Comparison of ENCODE assay signal across 13 cellular contexts in the genomic region with DNA sequence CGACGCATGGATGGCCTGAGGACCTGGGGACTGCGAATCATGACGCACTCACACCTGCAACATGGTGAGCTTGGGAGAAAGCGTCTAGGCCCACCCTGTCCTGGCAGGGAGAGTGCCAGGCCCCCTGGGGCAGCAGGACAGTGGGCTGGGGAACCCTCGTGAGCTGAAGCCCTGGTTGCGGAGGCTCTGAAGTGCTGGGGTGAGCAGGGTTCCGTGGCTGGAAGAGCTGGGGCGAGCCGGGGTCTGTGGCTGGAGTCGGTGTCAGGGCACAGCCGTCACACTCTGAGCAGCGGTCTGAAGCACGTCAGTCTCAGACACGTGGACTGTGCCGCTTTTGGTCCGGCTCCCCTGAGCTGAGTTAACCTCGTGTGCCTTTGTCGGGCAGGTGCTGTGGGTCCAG. TPM values are rescaled to one million over a fixed set of nuclear protein-coding genes. Genes with fewer than 3 reads are reported as not detected.
DNase-seq lines count a peak whose midpoint lies in the region; TF ChIP-seq lines count a peak whose summit lies in the region.
"Had no signal": no experiment of that assay in that cellular context is flagged by ENCODE, and none has a peak within 500 bp of the region (broad histone marks: within the 10 kb centered on the region; RNA-seq: fewer than 3 reads in every experiment).

No MANE protein-coding gene starts in this region.

- in situ Hi-C loops in mammary epithelial cell (cut with MboI; ENCODE audit: low sequenced_read_pairs in 2 of 2), result no loop called here

- TF ChIP-seq CTCF in HFFc6 (IDR thresholded peaks at IDR 0.05) (no peak), mammary epithelial cell (conservative IDR thresholded peaks at IDR 0.05 in 1 of 2, IDR thresholded peaks at IDR 0.05 in 1 of 2; ENCODE audit: extremely low read depth in 1 of 2, insufficient read depth in 1 of 2, low read depth in 1 of 2, low read length in 2 of 2) (no peak), right atrium auricular region (IDR thresholded peaks at IDR 0.05) (no peak), spleen (IDR thresholded peaks at IDR 0.05 in 8 of 11, conservative IDR thresholded peaks at IDR 0.05 in 3 of 11) (no peak), BE2C (IDR thresholded peaks at IDR 0.05; ENCODE audit: low read depth, low read length) (no peak)

- H3K9me3 ChIP-seq in mammary epithelial cell (replicated peaks; ENCODE audit: insufficient read depth, low read length), result no peaks in the 10 kb centered on the region
- H3K9me3 ChIP-seq in right atrium auricular region, result no peaks in the 10 kb centered on the region
- H3K9me3 ChIP-seq in spleen, result no peaks in the 10 kb centered on the region
- no peaks in the 10 kb centered on the region for H3K9me3 ChIP-seq in BE2C
- H3K9me3 ChIP-seq: BLaER1 treated with 17β-estradiol and CSF1 and Interleukin-3, amounts not matched to agents 10 nM and 100 nM; pancreas had no signal

- peaks cover 24% of the 10 kb centered on the region for H3K4me1 Mint-ChIP-seq in HFFc6 (ENCODE audit: low read depth)

- dilution Hi-C loops in mammary epithelial cell (cut with HindIII; ENCODE audit: low sequenced_read_pairs), result loop anchor here (10.0 kb wide), 2 partner anchors 62 to 342 kb away; no protein-coding TSS in a partner anchor

- H3K4me3 ChIP-seq in mammary epithelial cell (replicated peaks in 1 of 3; ENCODE audit: insufficient read depth in 1 of 3, low read depth in 2 of 3, low read length in 3 of 3) (no peak overlapping the region), right atrium auricular region (no peak overlapping the region), spleen (no peak overlapping the region), BE2C (ENCODE audit: low read depth, low read length) (no peak overlapping the region)
- H3K4me3 ChIP-seq: BLaER1 treated with 17β-estradiol and CSF1 and Interleukin-3, amounts not matched to agents 10 nM and 100 nM; pancreas had no signal

- no peaks in the 10 kb centered on the region for H3K9me3 Mint-ChIP-seq in HFFc6
- H3K9me3 Mint-ChIP-seq: activated T-helper 2 cell treated with anti-CD3 and anti-CD28 coated beads, Interferon-gamma antibody, Interleukin-2, Interleukin-4, amounts not matched to agents 10 μg/mL and 5 μg/mL and 100 μg/mL, durations not matched to agents 14 hours and 24 hours and 36 hours; T-helper 2 cell treated with Interferon-gamma antibody and Interleukin-4, amounts not matched to agents 5 μg/mL and 100 μg/mL, for 36 hours had no signal

- H3K4me2 ChIP-seq in mammary epithelial cell (ENCODE audit: insufficient read depth, low read depth, low read length), result peak overlapping the region; percentile 37

- TF ChIP-seq POLR2A in spleen (IDR thresholded peaks at IDR 0.05), result no peak

- H3K27ac Mint-ChIP-seq in HFFc6, result peak overlapping the region; percentile 17; the same call in 1 of the 2 replicates
- H3K27ac Mint-ChIP-seq: activated T-helper 2 cell treated with anti-CD3 and anti-CD28 coated beads, Interferon-gamma antibody, Interleukin-2, Interleukin-4, amounts not matched to agents 10 μg/mL and 5 μg/mL and 100 μg/mL, durations not matched to agents 14 hours and 24 hours and 36 hours; T-helper 2 cell treated with Interferon-gamma antibody and Interleukin-4, amounts not matched to agents 5 μg/mL and 100 μg/mL, for 36 hours had no signal

- H3K4me1 ChIP-seq in mammary epithelial cell (ENCODE audit: insufficient read depth, low read length) (peaks cover 38% of the 10 kb centered on the region), right atrium auricular region (peaks cover 0 to 70% of the 10 kb centered on the region in 2 donors), spleen (peaks cover 13 to 47% (median 34%) of the 10 kb centered on the region in 6 donors), BE2C (no peaks in the 10 kb centered on the region)

- H3K9ac ChIP-seq in mammary epithelial cell (ENCODE audit: insufficient read depth, low read length), result no peak overlapping the region

- DNase-seq in HFFc6 (no peak), mammary epithelial cell (no peak), right atrium auricular region (ENCODE audit: low spot score) (no peak), spleen (peak; percentile 56), COR-L47 (lab: John Stamatoyannopoulos, UW) (no peak), middle frontal gyrus (ENCODE audit: extremely low spot score, low spot score) (no peak), BE2C (no peak), HK-2 (ENCODE audit: unreplicated experiment) (no peak)
- DNase-seq: KBM-7 had no signal

- no peak overlapping the region for H2AFZ ChIP-seq in mammary epithelial cell (ENCODE audit: low read depth, low read length)

- peaks cover 75% of the 10 kb centered on the region for H3K79me2 ChIP-seq in mammary epithelial cell (ENCODE audit: insufficient read depth, low read length)

- H4K20me1 ChIP-seq in mammary epithelial cell (ENCODE audit: insufficient read depth, low read length), result no peaks in the 10 kb centered on the region

- H3K27me3 Mint-ChIP-seq in HFFc6 (ENCODE audit: insufficient read depth), result peaks cover 2% of the 10 kb centered on the region

- WGBS in mammary epithelial cell (ENCODE audit: low coverage, missing lambda C conversion rate), result 99% methylated on average over 10 of the region's 19 CpGs
- WGBS in spleen, 5 donors, result 92 to 96% (median 94%) methylated on average over 19 of the region's 19 CpGs

- H3K27me3 ChIP-seq in mammary epithelial cell (ENCODE audit: insufficient read depth, low read length), result no peaks in the 10 kb centered on the region
- H3K27me3 ChIP-seq in right atrium auricular region, result no peaks in the 10 kb centered on the region
- H3K27me3 ChIP-seq in spleen (replicated peaks in 1 of 7), result no peaks in the 10 kb centered on the region
- H3K27me3 ChIP-seq in BE2C, result no peaks in the 10 kb centered on the region
- H3K27me3 ChIP-seq: BLaER1 treated with 17β-estradiol and CSF1 and Interleukin-3, amounts not matched to agents 10 nM and 100 nM; pancreas had no signal

- CTCF ChIA-PET in mammary epithelial cell (lab: Charles Lee; ENCODE audit: low non-redundant PET), result no interaction called here

- peaks cover 19% of the 10 kb centered on the region for H3K36me3 Mint-ChIP-seq in HFFc6 (ENCODE audit: low read depth)

- H3K36me3 ChIP-seq in mammary epithelial cell (ENCODE audit: insufficient read depth, low read length), result peaks cover 8% of the 10 kb centered on the region
- H3K36me3 ChIP-seq in right atrium auricular region, result peaks cover 15% of the 10 kb centered on the region
- H3K36me3 ChIP-seq in spleen, result peaks cover 0 to 65% (median 29%) of the 10 kb centered on the region in 6 donors
- peaks cover 25% of the 10 kb centered on the region for H3K36me3 ChIP-seq in BE2C

- BruUV-seq in mammary epithelial cell (replicated peaks; lab: Mats Ljungman, UMichigan), result no TSS peak

- peak overlapping the region; percentile 66 for H3K27ac ChIP-seq in mammary epithelial cell (ENCODE audit: insufficient read depth, low read depth, low read length)
- peak overlapping the region; percentile 82 to 88 for H3K27ac ChIP-seq in right atrium auricular region
- peak overlapping the region in 4 of 8 donors; percentile 17 to 82 (median 52) for H3K27ac ChIP-seq in spleen
- H3K27ac ChIP-seq: pancreas had no signal

- intact Hi-C loops in mammary epithelial cell (cut with micrococcal nuclease) (no loop called here), spleen (cut with DNase I; ENCODE audit: low total_unique reads) (loop anchor here (10.0 kb wide), 1 partner anchor 52 kb away; no protein-coding TSS in a partner anchor)

- no peak overlapping the region for H3K4me3 Mint-ChIP-seq in HFFc6
- H3K4me3 Mint-ChIP-seq: T-helper 2 cell treated with Interferon-gamma antibody and Interleukin-4, amounts not matched to agents 5 μg/mL and 100 μg/mL, for 36 hours had no signal

RNA-seq across cellular contexts. Expression of gene SUN1, which starts 4.7 kb away (rescaled TPM):
- 10 to 100 TPM; 51.0 to 69.8 (median 61.2) TPM for total RNA-seq in HFFc6 (2021; fragmentation: NEBNext Ultra II Directional; extraction: Animal tissue kit (Norgen Biotek cat#: 25700))
- total RNA-seq in mammary epithelial cell, result 100 to 1,000 TPM; 135 to 191 TPM
- 176 TPM for polyA plus RNA-seq in mammary epithelial cell
- 160 TPM for polyA minus RNA-seq in mammary epithelial cell
- total RNA-seq in right atrium auricular region, result 10 to 100 TPM; 84.4 to 97.5 TPM
- 100 to 1,000 TPM; 103 to 181 (median 154) TPM for total RNA-seq in spleen
- 10 to 100 TPM; 33.2 to 59.5 (median 54.9) TPM for polyA plus RNA-seq in spleen
- polyA plus RNA-seq in BE2C (2012; ENCODE audit: insufficient read depth, insufficient read length, low read depth), result 196 TPM

RNA-seq across cellular contexts. Expression of gene GET4, which starts 39.4 kb away (rescaled TPM):
- total RNA-seq in HFFc6 (2021; fragmentation: NEBNext Ultra II Directional; extraction: Animal tissue kit (Norgen Biotek cat#: 25700)), result 10 to 100 TPM; 21.3 to 26.3 (median 25.5) TPM
- total RNA-seq in mammary epithelial cell (10 to 100 TPM; 26.0 to 40.8 TPM), right atrium auricular region (10 to 100 TPM; 16.1 to 19.7 TPM), spleen (10 to 100 TPM; 25.4 to 39.5 (median 34.4) TPM)
- polyA plus RNA-seq in mammary epithelial cell (28.5 TPM), spleen (10 to 100 TPM; 40.0 to 63.0 (median 53.9) TPM)
- 24.8 TPM for polyA minus RNA-seq in mammary epithelial cell
- 190 TPM for polyA plus RNA-seq in BE2C (2012; ENCODE audit: insufficient read depth, insufficient read length, low read depth)
